ENCODE assay signal across 13 cellular contexts in the genomic region with DNA sequence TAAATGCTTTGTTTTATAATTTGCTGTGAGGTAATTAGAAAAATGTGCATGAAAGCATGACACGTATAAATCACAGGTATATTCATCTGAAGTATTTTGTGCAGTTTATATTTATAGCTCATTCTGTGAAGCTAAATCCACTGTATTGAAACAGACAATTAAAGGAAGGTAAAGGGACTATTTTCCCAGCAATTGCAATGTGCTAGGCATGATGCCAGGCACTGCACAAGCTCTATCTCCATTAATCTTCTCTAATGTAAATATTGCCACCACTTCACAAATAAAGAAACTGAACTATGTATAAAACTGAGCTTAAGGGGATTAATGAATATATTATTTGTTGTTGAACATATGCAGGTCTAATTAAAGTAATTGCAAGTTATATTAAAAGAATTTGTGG.
"Had no signal": no experiment of that assay in that cellular context is flagged by ENCODE, and none has a peak within 500 bp of the region (broad histone marks: within the 10 kb centered on the region; RNA-seq: fewer than 3 reads in every experiment).

No MANE protein-coding gene starts in this region.

- H3K27ac ChIP-seq: brain microvascular endothelial cell, parathyroid adenoma, upper lobe of right lung had no signal

- H3K4me1 ChIP-seq: parathyroid adenoma, upper lobe of right lung had no signal

- H3K36me3 ChIP-seq: brain microvascular endothelial cell, upper lobe of right lung had no signal

- H3K4me3 ChIP-seq: upper lobe of right lung had no signal

- H3K9me3 ChIP-seq: upper lobe of right lung had no signal

- ATAC-seq: activated CD4-positive, CD25-positive, alpha-beta regulatory T cell treated with anti-CD3 and anti-CD28 coated beads, Interleukin-2, amount 50 U/mL, for 24 hours; activated CD8-positive, alpha-beta memory T cell treated with anti-CD3 and anti-CD28 coated beads, Interleukin-2, amount 10 ng/mL, durations not matched to agents 7 days and 5 days; upper lobe of right lung had no signal

- DNase-seq: activated CD4-positive, alpha-beta T cell treated with anti-CD3 and anti-CD28 coated beads, Interleukin-2, amount 50 U/mL, for 48 hours; activated CD8-positive, alpha-beta memory T cell treated with anti-CD3 and anti-CD28 coated beads, Interleukin-2, amount 10 ng/mL, durations not matched to agents 7 days and 5 days; activated effector memory CD4-positive, alpha-beta T cell treated with anti-CD3 and anti-CD28 coated beads, Interleukin-2, amount 50 U/mL, for 16 hours; activated T-cell treated with anti-CD3 and anti-CD28 coated beads, Interleukin-2, amount 50 U/mL, for 24 hours; amygdala; brain microvascular endothelial cell; effector memory CD4-positive, alpha-beta T cell; hypothalamus; stimulated activated CD4-positive, alpha-beta T cell treated with anti-CD3 and anti-CD28 coated beads, Interleukin-2, amount 100 ng/mL, for 48 hours; stimulated activated naive CD4-positive, alpha-beta T cell treated with Interleukin-2 at 50 U/mL for 16 hours; upper lobe of right lung had no signal

- H3K27me3 ChIP-seq: brain microvascular endothelial cell, upper lobe of right lung had no signal
